ENCODE assay signal across 1 cellular context in genomic region chr2:17815466-17816184, GRCh38.
TF ChIP-seq lines count a peak whose summit lies in the region.

No MANE protein-coding gene starts in this region.

TF ChIP-seq in GM12878, 131 proteins besides CTCF, POLR2A, EP300 and RAD21 (continued from another document):
- peak; percentile 66; the same call in 1 of the 2 replicates for TF ChIP-seq TCF12 (IDR thresholded peaks at IDR 0.05; ENCODE audit: low read depth, low read length)
- peak; percentile 89 for TF ChIP-seq DPF2 (IDR thresholded peaks at IDR 0.05)
- TF ChIP-seq BMI1 (IDR thresholded peaks at IDR 0.05; ENCODE audit: borderline replicate concordance): peak; percentile 31; the same call in 1 of the 2 replicates
- no peak for TF ChIP-seq NFXL1 (IDR thresholded peaks at IDR 0.05; ENCODE audit: borderline replicate concordance)
- no peak for TF ChIP-seq MAX (IDR thresholded peaks at IDR 0.05; ENCODE audit: low read depth, low read length)
- 0 out of 2 replicates have a peak, but pooled peaks have one; percentile 29 for TF ChIP-seq NKRF (conservative IDR thresholded peaks at IDR 0.05)
